8 cellular contexts compared by ENCODE assay signal in the genomic region with DNA sequence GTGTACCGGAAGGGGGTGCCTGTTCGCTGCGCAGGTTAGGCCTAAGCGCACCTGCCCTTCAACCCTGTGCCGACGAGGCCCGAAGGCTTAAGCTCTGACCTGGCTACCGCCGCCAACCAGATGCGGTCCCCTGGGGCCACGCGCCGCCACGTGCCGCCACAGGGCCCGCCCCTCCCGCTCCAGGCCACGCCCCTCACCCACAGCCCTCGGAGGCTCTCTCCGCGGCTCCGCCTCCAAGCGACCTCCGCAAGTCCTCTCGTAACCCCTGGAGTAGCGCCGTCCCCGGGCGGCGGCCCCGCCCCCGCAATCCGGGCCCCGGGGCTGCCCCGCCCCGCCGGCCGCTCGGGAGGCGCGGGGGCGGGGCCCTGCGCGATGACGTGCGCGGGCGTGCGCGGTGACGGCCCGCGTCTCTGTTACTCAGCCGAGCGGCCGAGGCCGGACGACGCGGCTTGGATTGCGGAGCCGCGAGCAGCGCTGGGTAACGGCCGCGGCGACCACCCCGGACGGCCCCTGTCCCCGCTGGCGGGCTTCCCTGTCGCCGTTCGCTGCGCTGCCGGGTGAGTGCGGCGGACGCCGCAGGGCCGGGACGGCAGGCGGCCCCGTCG. TPM values are rescaled to one million over a fixed set of nuclear protein-coding genes. Genes with fewer than 3 reads are reported as not detected.
DNase-seq lines count a peak whose midpoint lies in the region; ATAC-seq and TF ChIP-seq lines count a peak whose summit lies in the region.

A gene (plus strand): TSS at position 413 of the 605 bp plus-strand sequence. CDS start 94,984 bp downstream, outside the sequence.

- H3K9ac ChIP-seq in mucosa of stomach (ENCODE audit: low read length): peak within 1 kb of the TSS; percentile 44

- peaks cover 6% of the 10 kb centered on the region for H3K36me3 Mint-ChIP-seq in activated T-cell treated with anti-CD3 and anti-CD28 coated beads, Interleukin-2, amount 50 U/mL, for 24 hours (ENCODE audit: low read depth)

- ATAC-seq in GM21717 (IDR thresholded peaks at IDR 0.05; ENCODE audit: unreplicated experiment): peak; percentile 73

- DNase-seq in DMS153 treated with DMSO at 0.1 percent for 48 hours (lab: John Stamatoyannopoulos, UW; ENCODE audit: unreplicated experiment): peak; percentile 88
- peak; percentile 83 for DNase-seq in Jurkat, Clone E6-1 (ENCODE audit: low read depth, low spot score)
- peak; percentile 96 for DNase-seq in activated T-cell treated with anti-CD3 and anti-CD28 coated beads, Interleukin-2, amount 50 U/mL, for 24 hours
- peak; percentile 74 to 82 for DNase-seq in stimulated activated CD8-positive, alpha-beta memory T cell treated with anti-CD3 and anti-CD28 coated beads, Interleukin-7, amount 100 ng/mL, for 1 hour (ENCODE audit: low read depth in 2 of 2)

- H3K4me1 Mint-ChIP-seq in activated T-cell treated with anti-CD3 and anti-CD28 coated beads, Interleukin-2, amount 50 U/mL, for 24 hours (ENCODE audit: low read depth): peaks cover 41% of the 10 kb centered on the region

- peak within 1 kb of the TSS; percentile 70 for H3K27ac Mint-ChIP-seq in activated T-cell treated with anti-CD3 and anti-CD28 coated beads, Interleukin-2, amount 50 U/mL, for 24 hours

- peaks cover 6% of the 10 kb centered on the region for H3K9me3 Mint-ChIP-seq in activated T-cell treated with anti-CD3 and anti-CD28 coated beads, Interleukin-2, amount 50 U/mL, for 24 hours

- H3K27me3 Mint-ChIP-seq in activated T-cell treated with anti-CD3 and anti-CD28 coated beads, Interleukin-2, amount 50 U/mL, for 24 hours: no peaks in the 10 kb centered on the region

- H3K4me3 Mint-ChIP-seq in activated T-cell treated with anti-CD3 and anti-CD28 coated beads, Interleukin-2, amount 50 U/mL, for 24 hours: peak within 1 kb of the TSS; percentile 79

- H3K27ac ChIP-seq in esophagus (ENCODE audit: low read depth in 2 of 2, low read length in 1 of 2): peak within 1 kb of the TSS; percentile 88 to 96

- WGBS in esophagus, 2 donors: 1 to 3% methylated on average over 51 to 86 of the region's 86 CpGs

- peaks cover 0 to 3% of the 10 kb centered on the region in 2 donors for H3K4me1 ChIP-seq in esophagus (ENCODE audit: control insufficient read depth in 2 of 2, insufficient read depth in 2 of 2, low read length in 1 of 2)
- peaks cover 4% of the 10 kb centered on the region for H3K4me1 ChIP-seq in mucosa of stomach (ENCODE audit: control insufficient read depth, insufficient read depth, low read length)

- H3K4me3 ChIP-seq in Jurkat, Clone E6-1 (ENCODE audit: low read length): peak within 1 kb of the TSS; percentile 76
- H3K4me3 ChIP-seq in esophagus (ENCODE audit: low read depth in 1 of 2, low read length in 2 of 2): peak within 1 kb of the TSS; percentile 84 to 91
- H3K4me3 ChIP-seq in mucosa of stomach (ENCODE audit: low read length): peak within 1 kb of the TSS; percentile 26

- H3K36me3 ChIP-seq in esophagus (ENCODE audit: control insufficient read depth in 2 of 2, insufficient read depth in 2 of 2, low read length in 1 of 2) (no peaks in the 10 kb centered on the region), mucosa of stomach (ENCODE audit: control insufficient read depth, insufficient read depth, low read length) (no peaks in the 10 kb centered on the region)

- H3K27me3 ChIP-seq in esophagus (ENCODE audit: control insufficient read depth in 1 of 2, insufficient read depth in 2 of 2, low read length in 2 of 2) (no peaks in the 10 kb centered on the region), mucosa of stomach (ENCODE audit: control insufficient read depth, insufficient read depth, low read length) (no peaks in the 10 kb centered on the region)

- H3K9me3 ChIP-seq in esophagus (ENCODE audit: control insufficient read depth in 2 of 2, insufficient read depth in 1 of 2, low read depth in 1 of 2, low read length in 1 of 2): no peaks in the 10 kb centered on the region
- H3K9me3 ChIP-seq in mucosa of stomach (ENCODE audit: control insufficient read depth, low read length): no peaks in the 10 kb centered on the region

TF ChIP-seq in PFSK-1, 5 proteins besides CTCF, POLR2A, EP300 and RAD21:
- TF ChIP-seq, protein P1, sequence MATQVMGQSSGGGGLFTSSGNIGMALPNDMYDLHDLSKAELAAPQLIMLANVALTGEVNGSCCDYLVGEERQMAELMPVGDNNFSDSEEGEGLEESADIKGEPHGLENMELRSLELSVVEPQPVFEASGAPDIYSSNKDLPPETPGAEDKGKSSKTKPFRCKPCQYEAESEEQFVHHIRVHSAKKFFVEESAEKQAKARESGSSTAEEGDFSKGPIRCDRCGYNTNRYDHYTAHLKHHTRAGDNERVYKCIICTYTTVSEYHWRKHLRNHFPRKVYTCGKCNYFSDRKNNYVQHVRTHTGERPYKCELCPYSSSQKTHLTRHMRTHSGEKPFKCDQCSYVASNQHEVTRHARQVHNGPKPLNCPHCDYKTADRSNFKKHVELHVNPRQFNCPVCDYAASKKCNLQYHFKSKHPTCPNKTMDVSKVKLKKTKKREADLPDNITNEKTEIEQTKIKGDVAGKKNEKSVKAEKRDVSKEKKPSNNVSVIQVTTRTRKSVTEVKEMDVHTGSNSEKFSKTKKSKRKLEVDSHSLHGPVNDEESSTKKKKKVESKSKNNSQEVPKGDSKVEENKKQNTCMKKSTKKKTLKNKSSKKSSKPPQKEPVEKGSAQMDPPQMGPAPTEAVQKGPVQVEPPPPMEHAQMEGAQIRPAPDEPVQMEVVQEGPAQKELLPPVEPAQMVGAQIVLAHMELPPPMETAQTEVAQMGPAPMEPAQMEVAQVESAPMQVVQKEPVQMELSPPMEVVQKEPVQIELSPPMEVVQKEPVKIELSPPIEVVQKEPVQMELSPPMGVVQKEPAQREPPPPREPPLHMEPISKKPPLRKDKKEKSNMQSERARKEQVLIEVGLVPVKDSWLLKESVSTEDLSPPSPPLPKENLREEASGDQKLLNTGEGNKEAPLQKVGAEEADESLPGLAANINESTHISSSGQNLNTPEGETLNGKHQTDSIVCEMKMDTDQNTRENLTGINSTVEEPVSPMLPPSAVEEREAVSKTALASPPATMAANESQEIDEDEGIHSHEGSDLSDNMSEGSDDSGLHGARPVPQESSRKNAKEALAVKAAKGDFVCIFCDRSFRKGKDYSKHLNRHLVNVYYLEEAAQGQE (IDR thresholded peaks at IDR 0.05; ENCODE audit: insufficient read depth in 1 of 2, low read depth in 2 of 2, low read length in 2 of 2): no peak
- TF ChIP-seq SIN3A (IDR thresholded peaks at IDR 0.05; ENCODE audit: borderline replicate concordance, insufficient read depth, low read length) (no peak), TAF1 (IDR thresholded peaks at IDR 0.05; ENCODE audit: borderline replicate concordance, insufficient read depth, low read length) (no peak), POLR2AphosphoS5 (IDR thresholded peaks at IDR 0.05; ENCODE audit: low read depth, low read length) (peak; percentile 52; the same call in 1 of the 2 replicates), FOXP2 (optimal IDR thresholded peaks at IDR 0.05; ENCODE audit: borderline replicate concordance, extremely low read depth, extremely low read length, insufficient read depth) (peak; percentile 83)

RNA-seq across cellular contexts. Expression of the gene that starts here (rescaled TPM):
- 66.5 TPM for polyA plus RNA-seq in Jurkat, Clone E6-1 (2012; ENCODE audit: insufficient read depth, insufficient read length)
- 13.8 TPM for polyA plus RNA-seq in PFSK-1 (2012; ENCODE audit: insufficient read length, low read depth)
- 10 to 100 TPM; 14.5 to 16.1 TPM for polyA plus RNA-seq in esophagus

Comparison
In these comparisons a context has a peak if more than half of its experiments do, and no peak if none do; other contexts are left out.
1. Peak in every context shown above with its lines: DNase-seq, ATAC-seq, H3K4me3 ChIP-seq and H3K27ac ChIP-seq.
2. H3K4me3 ChIP-seq: peak in every context shown above with its lines; median percentile 88 in esophagus; 76 in Jurkat, Clone E6-1; 26 in mucosa of stomach.